11 cellular contexts compared by ENCODE assay signal in genomic region chr1:26307363-26307781, GRCh38. TPM values are rescaled to one million over a fixed set of nuclear protein-coding genes. Genes with fewer than 3 reads are reported as not detected.
DNase-seq lines count a peak whose midpoint lies in the region; ATAC-seq, FAIRE-seq and TF ChIP-seq lines count a peak whose summit lies in the region.
"Had no signal": no experiment of that assay in that cellular context is flagged by ENCODE, and none has a peak within 500 bp of the region (broad histone marks: within the 10 kb centered on the region; RNA-seq: fewer than 3 reads in every experiment).

No MANE protein-coding gene starts in this region.

- H3K27ac Mint-ChIP-seq in IgD-negative memory B cell: peak overlapping the region; percentile 37 to 92 (median 92)
- H3K27ac Mint-ChIP-seq in activated naive CD8-positive, alpha-beta T cell treated with anti-CD3 and anti-CD28 coated beads, Interleukin-2, amount 10 ng/mL, durations not matched to agents 7 days and 5 days: peak overlapping the region; percentile 97
- H3K27ac Mint-ChIP-seq in neural crest cell (ENCODE audit: unreplicated experiment): peak overlapping the region; percentile 75

- DNase-seq in activated naive CD8-positive, alpha-beta T cell treated with anti-CD3 and anti-CD28 coated beads, Interleukin-2, amount 10 ng/mL, durations not matched to agents 7 days and 5 days: no peak
- DNase-seq in neural crest cell (ENCODE audit: low read depth, low spot score) (no peak), ovary (no peak), G401 (ENCODE audit: low spot score) (no peak), NCI-H2196 treated with DMSO at 0.1 percent for 48 hours (lab: John Stamatoyannopoulos, UW; ENCODE audit: unreplicated experiment) (no peak), small intestine (no peak)
- DNase-seq: NCI-H2081 had no signal

- FAIRE-seq in small intestine (lab: Jason Lieb, UNC): no peak
- FAIRE-seq: endometrium had no signal

- no peaks in the 10 kb centered on the region for H4K20me1 ChIP-seq in DOHH2 (ENCODE audit: control insufficient read depth, insufficient read depth, low read depth, low read length)

- TF ChIP-seq CTCF in DOHH2 (IDR thresholded peaks at IDR 0.05; ENCODE audit: low read depth, low read length, poor library complexity, severe bottlenecking): no peak
- no peak for TF ChIP-seq CTCF in neural crest cell (conservative IDR thresholded peaks at IDR 0.05)
- no peak for TF ChIP-seq CTCF in ovary (IDR thresholded peaks at IDR 0.05)

- intact Hi-C loops in ovary (cut with DNase I): no loop called here

- peak overlapping the region; percentile 94 for H3K27ac ChIP-seq in DOHH2 (ENCODE audit: low read depth, low read length)
- H3K27ac ChIP-seq in ovary: no peak overlapping the region
- H3K27ac ChIP-seq in small intestine (ENCODE audit: low read depth in 1 of 2, low read length in 1 of 2): peak overlapping the region in 1 of 2 donors; percentile 61

- H3K9me3 ChIP-seq in DOHH2 (ENCODE audit: control insufficient read depth, insufficient read depth, low read length) (no peaks in the 10 kb centered on the region), ovary (no peaks in the 10 kb centered on the region), small intestine (ENCODE audit: control insufficient read depth, low read depth) (no peaks in the 10 kb centered on the region)

- H3K4me3 ChIP-seq in DOHH2 (ENCODE audit: low read length): peak overlapping the region; percentile 85
- H3K4me3 ChIP-seq in ovary: no peak overlapping the region
- H3K4me3 ChIP-seq in small intestine (ENCODE audit: low read depth in 1 of 2, low read length in 2 of 2): no peak overlapping the region

- H3K4me2 ChIP-seq in DOHH2 (ENCODE audit: low read length): peak overlapping the region; percentile 96

- H3K36me3 Mint-ChIP-seq in IgD-negative memory B cell: peaks cover 5% of the 10 kb centered on the region
- no peaks in the 10 kb centered on the region for H3K36me3 Mint-ChIP-seq in activated naive CD8-positive, alpha-beta T cell treated with anti-CD3 and anti-CD28 coated beads, Interleukin-2, amount 10 ng/mL, durations not matched to agents 7 days and 5 days
- H3K36me3 Mint-ChIP-seq in neural crest cell (ENCODE audit: low read depth): no peaks in the 10 kb centered on the region

- 42 to 52% (median 42%) methylated on average over 6 of the region's 6 CpGs for WGBS in ovary, 3 donors
- 12 to 26% (median 16%) methylated on average over 6 of the region's 6 CpGs for WGBS in small intestine, 3 donors

- H3K27me3 ChIP-seq in DOHH2 (ENCODE audit: control insufficient read depth, low read length) (no peaks in the 10 kb centered on the region), ovary (no peaks in the 10 kb centered on the region), small intestine (ENCODE audit: control insufficient read depth in 2 of 2, insufficient read depth in 2 of 2, low read length in 2 of 2) (no peaks in the 10 kb centered on the region)

- H3K27me3 Mint-ChIP-seq in IgD-negative memory B cell (no peaks in the 10 kb centered on the region), neural crest cell (ENCODE audit: low read depth) (no peaks in the 10 kb centered on the region)
- no peaks in the 10 kb centered on the region for H3K27me3 Mint-ChIP-seq in activated naive CD8-positive, alpha-beta T cell treated with anti-CD3 and anti-CD28 coated beads, Interleukin-2, amount 10 ng/mL, durations not matched to agents 7 days and 5 days

- peak; percentile 10 for ATAC-seq in activated naive CD8-positive, alpha-beta T cell treated with anti-CD3 and anti-CD28 coated beads, Interleukin-2, amount 10 ng/mL, durations not matched to agents 7 days and 5 days (ENCODE audit: low read depth)

- H3K4me3 Mint-ChIP-seq in IgD-negative memory B cell: peak overlapping the region; percentile 91 to 100 (median 94)
- H3K4me3 Mint-ChIP-seq in activated naive CD8-positive, alpha-beta T cell treated with anti-CD3 and anti-CD28 coated beads, Interleukin-2, amount 10 ng/mL, durations not matched to agents 7 days and 5 days: peak overlapping the region; percentile 94
- H3K4me3 Mint-ChIP-seq in neural crest cell: peak overlapping the region; percentile 75

- H3K9me3 Mint-ChIP-seq in IgD-negative memory B cell (no peaks in the 10 kb centered on the region), neural crest cell (no peaks in the 10 kb centered on the region)
- H3K9me3 Mint-ChIP-seq in activated naive CD8-positive, alpha-beta T cell treated with anti-CD3 and anti-CD28 coated beads, Interleukin-2, amount 10 ng/mL, durations not matched to agents 7 days and 5 days: no peaks in the 10 kb centered on the region

- POLR2A ChIA-PET in activated naive CD8-positive, alpha-beta T cell treated with anti-CD3 and anti-CD28 coated beads, Interleukin-2, amount 10 ng/mL, durations not matched to agents 7 days and 5 days (lab: Charles Lee): interaction anchor here (0.6 to 24.2 kb wide), 9 partner anchors 8 to 1382 kb away, joined by 3 to 1079 read pairs (median 6); partner anchors contain the start of genes CD52, PDIK1L and SH3BGRL3

- H3K4me1 ChIP-seq in DOHH2 (ENCODE audit: control insufficient read depth, low read length): peaks cover 42% of the 10 kb centered on the region
- peaks cover 5% of the 10 kb centered on the region for H3K4me1 ChIP-seq in ovary (ENCODE audit: insufficient read depth)
- H3K4me1 ChIP-seq in small intestine (ENCODE audit: control insufficient read depth in 2 of 2, insufficient read depth in 1 of 2, low read depth in 1 of 2, low read length in 1 of 2): peaks cover 0 to 2% of the 10 kb centered on the region in 2 donors

- H3F3A ChIP-seq in DOHH2 (ENCODE audit: control insufficient read depth, insufficient read depth): peaks cover 10% of the 10 kb centered on the region

- in situ Hi-C loops in G401 (cut with HindIII; ENCODE audit: low sequenced_read_pairs): no loop called here

- peaks cover 33% of the 10 kb centered on the region for H3K79me2 ChIP-seq in DOHH2 (ENCODE audit: control insufficient read depth, low read length)

- H3K36me3 ChIP-seq in DOHH2 (ENCODE audit: control insufficient read depth, low read length) (no peaks in the 10 kb centered on the region), ovary (no peaks in the 10 kb centered on the region), small intestine (ENCODE audit: control insufficient read depth in 2 of 2, insufficient read depth in 2 of 2, low read length in 2 of 2) (no peaks in the 10 kb centered on the region)

- no peaks in the 10 kb centered on the region for H3K9me2 ChIP-seq in DOHH2 (replicated peaks; ENCODE audit: control insufficient read depth, low read length)

- TF ChIP-seq POLR2A in ovary (IDR thresholded peaks at IDR 0.05): no peak

- H3K4me1 Mint-ChIP-seq in IgD-negative memory B cell: peaks cover 20 to 28% (median 28%) of the 10 kb centered on the region in 3 donors
- peaks cover 34% of the 10 kb centered on the region for H3K4me1 Mint-ChIP-seq in activated naive CD8-positive, alpha-beta T cell treated with anti-CD3 and anti-CD28 coated beads, Interleukin-2, amount 10 ng/mL, durations not matched to agents 7 days and 5 days
- peaks cover 17% of the 10 kb centered on the region for H3K4me1 Mint-ChIP-seq in neural crest cell

- TF ChIP-seq EP300 in ovary (IDR thresholded peaks at IDR 0.05): no peak

RNA-seq across cellular contexts. Expression of gene UBXN11, which starts 0.9 kb away (rescaled TPM):
- polyA plus RNA-seq in IgD-negative memory B cell (11.2 TPM), ovary (10 to 100 TPM in 1 of 2 donors, 1 to 10 TPM in 1; 3.6 to 25.1 TPM), small intestine (10 to 100 TPM in 1 of 3 donors, 1 to 10 TPM in 2; 1.1 to 20.2 (median 2.7) TPM)
- 10 to 100 TPM; 60.5 to 64.1 TPM for total RNA-seq in activated naive CD8-positive, alpha-beta T cell treated with anti-CD3 and anti-CD28 coated beads, Interleukin-2, amount 10 ng/mL, durations not matched to agents 7 days and 5 days
- total RNA-seq in neural crest cell (33.5 and 35.5 TPM in 2 replicates), ovary (10 to 100 TPM; 17.3 to 37.0 (median 28.8) TPM)
- total RNA-seq in G401 (2014; rRNA removed; shearing (Covaris generic)): 21.0 and 27.3 TPM in 2 replicates

RNA-seq across cellular contexts. Expression of gene CD52, which starts 10.4 kb away (rescaled TPM):
- polyA plus RNA-seq in IgD-negative memory B cell (10,525 TPM), ovary (10 to 100 TPM in 1 of 2 donors, 1 to 10 TPM in 1; 7.1 to 45.5 TPM), small intestine (100 to 1,000 TPM in 1 of 3 donors, 10 to 100 TPM in 2; 31.1 to 116 (median 42.5) TPM)
- 1,000 to 10,000 TPM; 1,078 to 1,088 TPM for total RNA-seq in activated naive CD8-positive, alpha-beta T cell treated with anti-CD3 and anti-CD28 coated beads, Interleukin-2, amount 10 ng/mL, durations not matched to agents 7 days and 5 days
- total RNA-seq in neural crest cell (not detected in 2 replicates), ovary (1 to 10 TPM in 6 of 7 donors, not detected in 1; 1.3 to 6.2 (median 2.9) TPM)
- total RNA-seq in G401 (2014; rRNA removed; shearing (Covaris generic)): 0.55 and 2.3 TPM in 2 replicates
- total RNA-seq: myocyte had no signal

RNA-seq across cellular contexts. Expression of gene SH3BGRL3, which starts 27.5 kb away (rescaled TPM):
- 1,152 TPM for polyA plus RNA-seq in IgD-negative memory B cell
- total RNA-seq in activated naive CD8-positive, alpha-beta T cell treated with anti-CD3 and anti-CD28 coated beads, Interleukin-2, amount 10 ng/mL, durations not matched to agents 7 days and 5 days: 100 to 1,000 TPM; 531 to 542 TPM
- total RNA-seq in neural crest cell: 97.9 and 100 TPM in 2 replicates
- total RNA-seq in ovary: 100 to 1,000 TPM in 1 of 7 donors, 10 to 100 TPM in 6; 18.6 to 117 (median 58.3) TPM
- 100 to 1,000 TPM in 1 of 2 donors, 10 to 100 TPM in 1; 57.8 to 242 TPM for polyA plus RNA-seq in ovary
- 5.0 and 7.4 TPM in 2 replicates for total RNA-seq in G401 (2014; rRNA removed; shearing (Covaris generic))
- polyA plus RNA-seq in small intestine: 100 to 1,000 TPM; 157 to 238 (median 199) TPM

RNA-seq across cellular contexts. Expression of gene CRYBG2, which starts 46.6 kb away (rescaled TPM):
- 3.1 TPM for polyA plus RNA-seq in IgD-negative memory B cell
- 10 to 100 TPM in 1 of 2 experiments, 1 to 10 TPM in 1; 7.9 to 10.3 TPM for total RNA-seq in activated naive CD8-positive, alpha-beta T cell treated with anti-CD3 and anti-CD28 coated beads, Interleukin-2, amount 10 ng/mL, durations not matched to agents 7 days and 5 days
- total RNA-seq in neural crest cell: 3.8 and 6.3 TPM in 2 replicates
- 1 to 10 TPM in 1 of 7 donors, under 1 TPM in 1, not detected in 5; 0.23 to 2.3 TPM for total RNA-seq in ovary
- polyA plus RNA-seq in ovary: under 1 TPM in 1 of 2 donors, not detected in 1; 0.11 TPM
- 5.5 and 18.6 TPM in 2 replicates for total RNA-seq in G401 (2014; rRNA removed; shearing (Covaris generic))
- polyA plus RNA-seq in small intestine: 100 to 1,000 TPM in 2 of 3 donors, 1 to 10 TPM in 1; 6.7 to 267 (median 121) TPM
- total RNA-seq: myocyte had no signal

Comparison
In these comparisons a context has a peak if more than half of its experiments do, and no peak if none do; other contexts are left out.
1. RNA of gene CD52, which starts 10.4 kb away (total RNA-seq): 1,078 to 1,088 TPM in activated naive CD8-positive, alpha-beta T cell treated with anti-CD3 and anti-CD28 coated beads, Interleukin-2, amount 10 ng/mL, durations not matched to agents 7 days and 5 days; 1.3 to 6.2 TPM in ovary, 0.55 to 2.3 TPM in G401 and not detected in neural crest cell; every median in the first group is over 100 times any median in the second.
2. Peak in every context shown above with its lines, with median percentiles within 50 percentile points of each other: H3K27ac Mint-ChIP-seq and H3K4me3 Mint-ChIP-seq.